22 cellular contexts compared by ENCODE assay signal in genomic region chr17:1351275-1351674, GRCh38. TPM values are rescaled to one million over a fixed set of nuclear protein-coding genes. Genes with fewer than 3 reads are reported as not detected.
DNase-seq lines count a peak whose midpoint lies in the region; FAIRE-seq and TF ChIP-seq lines count a peak whose summit lies in the region.
"Had no signal": no experiment of that assay in that cellular context is flagged by ENCODE, and none has a peak within 500 bp of the region (broad histone marks: within the 10 kb centered on the region; RNA-seq: fewer than 3 reads in every experiment).

No MANE protein-coding gene starts in this region.

- H3K9me3 ChIP-seq in Caco-2 = no peaks in the 10 kb centered on the region
- H3K9me3 ChIP-seq: BLaER1 treated with 17β-estradiol and CSF1 and Interleukin-3, amounts not matched to agents 10 nM and 100 nM had no signal

- H3K36me3 Mint-ChIP-seq in Caco-2 (ENCODE audit: insufficient read depth, unreplicated experiment) (peaks cover 100% of the 10 kb centered on the region), HFFc6 (ENCODE audit: low read depth) (peaks cover 42% of the 10 kb centered on the region), chondrocyte (ENCODE audit: low read depth) (peaks cover 26% of the 10 kb centered on the region), nephron progenitor cell (ENCODE audit: low read depth) (peaks cover 84% of the 10 kb centered on the region)

- H3K4ac ChIP-seq in mesendoderm (ENCODE audit: low read depth, low read length) = no peak overlapping the region

- no peaks in the 10 kb centered on the region for H3K27me3 Mint-ChIP-seq in Caco-2 (ENCODE audit: insufficient read depth, unreplicated experiment)
- peaks cover 2% of the 10 kb centered on the region for H3K27me3 Mint-ChIP-seq in HFFc6 (ENCODE audit: insufficient read depth)
- H3K27me3 Mint-ChIP-seq in chondrocyte (ENCODE audit: low read depth) = no peaks in the 10 kb centered on the region
- H3K27me3 Mint-ChIP-seq in nephron progenitor cell (ENCODE audit: low read depth, poor library complexity) = peaks cover 3% of the 10 kb centered on the region
- H3K27me3 Mint-ChIP-seq: CD4-positive, alpha-beta memory T cell had no signal

- H3K18ac ChIP-seq in mesendoderm (ENCODE audit: low read length) = no peak overlapping the region

- no peak overlapping the region for H3K27ac ChIP-seq in mesendoderm (ENCODE audit: low read depth, low read length)
- H3K27ac ChIP-seq: BLaER1 treated with 17β-estradiol and CSF1 and Interleukin-3, amounts not matched to agents 10 nM and 100 nM had no signal

- CTCF ChIA-PET in Caco-2 (lab: Charles Lee) = interaction anchor here (1.1 kb wide), 2 partner anchors 14 to 20 kb away, joined by 3 read pairs; no protein-coding TSS in a partner anchor

- H2BK15ac ChIP-seq in mesendoderm (replicated peaks; ENCODE audit: low read depth) = no peak overlapping the region

- no peak overlapping the region for H3K56ac ChIP-seq in mesendoderm (ENCODE audit: low read length)

- no peak overlapping the region for H2BK120ac ChIP-seq in mesendoderm (ENCODE audit: low read depth, low read length)

- POLR2A ChIA-PET in Caco-2 (lab: Charles Lee) = no interaction called here

- H3K79me2 ChIP-seq in mesendoderm (ENCODE audit: control insufficient read depth, insufficient read depth, low read length) = peaks cover 61% of the 10 kb centered on the region

- no peak overlapping the region for H3K23ac ChIP-seq in mesendoderm (ENCODE audit: low read length)

- intact Hi-C loops in Caco-2 (cut with micrococcal nuclease; ENCODE audit: unreplicated experiment) = no loop called here

- DNase-seq in Caco-2 (no peak), HFFc6 (no peak), chondrocyte (ENCODE audit: low spot score) (peak; percentile 7), nephron progenitor cell (no peak), mesendoderm (no peak), NOMO-1 (lab: John Stamatoyannopoulos, UW; ENCODE audit: unreplicated experiment in 2 of 2) (no peak), urothelium cell line (ENCODE audit: low spot score) (no peak)
- no peak for DNase-seq in activated CD4-positive, CD25-positive, alpha-beta regulatory T cell treated with anti-CD3 and anti-CD28 coated beads, Interleukin-2, amount 50 U/mL, for 72 hours
- DNase-seq: Calu3; CD4-positive, alpha-beta memory T cell; DMS153; H9; Karpas-422; MV-4-11; NCI-H1105 treated with DMSO at 0.1 percent for 48 hours; NCI-H2081 treated with DMSO at 0.1 percent for 48 hours; NCI-H524 treated with DMSO at 0.1 percent for 48 hours; NCI-H82; OCI-M1; Right ventricle myocardium superior had no signal

- no peak overlapping the region for H2AK5ac ChIP-seq in mesendoderm (ENCODE audit: low read length)

- no peak overlapping the region for H3K9ac ChIP-seq in mesendoderm (ENCODE audit: low read length)
- H3K9ac ChIP-seq: BLaER1 treated with 17β-estradiol and CSF1 and Interleukin-3, amounts not matched to agents 10 nM and 100 nM had no signal

- H3K27me3 ChIP-seq in Caco-2 (replicated peaks; ENCODE audit: control insufficient read depth, insufficient read depth, low read length) (no peaks in the 10 kb centered on the region), mesendoderm (ENCODE audit: insufficient read depth, low read length, poor library complexity) (no peaks in the 10 kb centered on the region)
- H3K27me3 ChIP-seq: BLaER1 treated with 17β-estradiol and CSF1 and Interleukin-3, amounts not matched to agents 10 nM and 100 nM had no signal

- no peak for FAIRE-seq in urothelium cell line (lab: Jason Lieb, UNC)
- FAIRE-seq: GM12892 had no signal

- H3K27ac Mint-ChIP-seq in Caco-2 (ENCODE audit: unreplicated experiment) = peak overlapping the region; percentile 29
- H3K27ac Mint-ChIP-seq in HFFc6 = peak overlapping the region; percentile 11; the same call in 1 of the 2 replicates
- H3K27ac Mint-ChIP-seq in chondrocyte (ENCODE audit: unreplicated experiment) = peak overlapping the region; percentile 36
- peak overlapping the region; percentile 92 for H3K27ac Mint-ChIP-seq in nephron progenitor cell

- no TSS peak for BruUV-seq in Caco-2 (replicated peaks; lab: Mats Ljungman, UMichigan)

- no peak overlapping the region for H3K4me3 ChIP-seq in Caco-2 (ENCODE audit: low read depth, low read length)
- no peak overlapping the region for H3K4me3 ChIP-seq in mesendoderm (ENCODE audit: low read length)
- H3K4me3 ChIP-seq: BLaER1 treated with 17β-estradiol and CSF1 and Interleukin-3, amounts not matched to agents 10 nM and 100 nM had no signal

- no peak overlapping the region for H2BK5ac ChIP-seq in mesendoderm (ENCODE audit: low read length)

- H3K36me3 ChIP-seq in Caco-2 (ENCODE audit: control insufficient read depth, insufficient read depth, low read length) (peaks cover 5% of the 10 kb centered on the region), mesendoderm (ENCODE audit: control insufficient read depth, insufficient read depth, low read length) (peaks cover 11% of the 10 kb centered on the region)

- peaks cover 15% of the 10 kb centered on the region for H3K4me1 Mint-ChIP-seq in Caco-2 (ENCODE audit: low read depth, unreplicated experiment)
- peaks cover 10% of the 10 kb centered on the region; the same call in 1 of the 2 replicates for H3K4me1 Mint-ChIP-seq in HFFc6 (ENCODE audit: low read depth)
- peaks cover 4% of the 10 kb centered on the region for H3K4me1 Mint-ChIP-seq in chondrocyte (ENCODE audit: low read depth)
- peaks cover 7% of the 10 kb centered on the region for H3K4me1 Mint-ChIP-seq in nephron progenitor cell

- peaks cover 5% of the 10 kb centered on the region for H3K79me1 ChIP-seq in mesendoderm (ENCODE audit: low read length)

- H3K9me3 Mint-ChIP-seq in Caco-2 (ENCODE audit: unreplicated experiment) (no peaks in the 10 kb centered on the region), HFFc6 (no peaks in the 10 kb centered on the region), chondrocyte (ENCODE audit: low read depth) (no peaks in the 10 kb centered on the region), nephron progenitor cell (peaks cover 3% of the 10 kb centered on the region)
- H3K9me3 Mint-ChIP-seq: H9 had no signal

- H3K4me1 ChIP-seq in Caco-2 = peaks cover 8% of the 10 kb centered on the region
- no peaks in the 10 kb centered on the region for H3K4me1 ChIP-seq in mesendoderm (ENCODE audit: control insufficient read depth, low read depth, low read length)

- TF ChIP-seq CTCF in Caco-2 (IDR thresholded peaks at IDR 0.05; ENCODE audit: insufficient read depth in 1 of 2, low read depth in 1 of 2, low read length in 1 of 2, severe bottlenecking in 1 of 2, unreplicated experiment in 1 of 2) = no peak
- no peak for TF ChIP-seq CTCF in HFFc6 (IDR thresholded peaks at IDR 0.05)
- no peak for TF ChIP-seq CTCF in chondrocyte (IDR thresholded peaks at IDR 0.05)
- TF ChIP-seq CTCF in nephron progenitor cell (IDR thresholded peaks at IDR 0.05) = no peak

- WGBS in mesendoderm (ENCODE audit: extremely low coverage, insufficient coverage, low lambda C conversion rate) = no CpG with 5 or more reads among the region's 5 CpGs

- H3K4me3 Mint-ChIP-seq in Caco-2 (ENCODE audit: unreplicated experiment) (no peak overlapping the region), HFFc6 (no peak overlapping the region), chondrocyte (ENCODE audit: unreplicated experiment) (no peak overlapping the region), nephron progenitor cell (no peak overlapping the region)
- H3K4me3 Mint-ChIP-seq: CD4-positive, alpha-beta memory T cell; H9 had no signal

- H3K4me2 ChIP-seq in mesendoderm (ENCODE audit: low read length) = no peak overlapping the region
- H3K4me2 ChIP-seq: BLaER1 treated with 17β-estradiol and CSF1 and Interleukin-3, amounts not matched to agents 10 nM and 100 nM had no signal

- H4K8ac ChIP-seq in mesendoderm (ENCODE audit: low read depth, low read length) = no peak overlapping the region

- H4K5ac ChIP-seq in mesendoderm (ENCODE audit: low read length) = no peak overlapping the region

RNA-seq across cellular contexts. Expression of gene YWHAE, which starts 48.7 kb away (rescaled TPM):
- total RNA-seq in Caco-2 (2022) (915 and 956 TPM in 2 replicates), chondrocyte (362 to 407 TPM (median 372 TPM) in 3 replicates)
- total RNA-seq in HFFc6 (2021; fragmentation: NEBNext Ultra II Directional; extraction: Animal tissue kit (Norgen Biotek cat#: 25700)) = 100 to 1,000 TPM; 713 to 967 (median 844) TPM
- 891 TPM for polyA plus RNA-seq in mesendoderm (2013, experiment 1 of 2)
- 875 TPM for polyA plus RNA-seq in mesendoderm (2013, experiment 2 of 2)

Comparison
In these comparisons a context has a peak if more than half of its experiments do, and no peak if none do; other contexts are left out.
1. H3K27ac Mint-ChIP-seq: peak in every context shown above with its lines; median percentile 92 in nephron progenitor cell; 36 in chondrocyte; 29 in Caco-2; 11 in HFFc6.